18 cellular contexts compared by ENCODE assay signal in genomic region chr11:36367806-36368680, GRCh38.
DNase-seq lines count a peak whose midpoint lies in the region; ATAC-seq, FAIRE-seq and TF ChIP-seq lines count a peak whose summit lies in the region.
"Had no signal": no experiment of that assay in that cellular context is flagged by ENCODE, and none has a peak within 500 bp of the region (broad histone marks: within the 10 kb centered on the region; RNA-seq: fewer than 3 reads in every experiment).

No MANE protein-coding gene starts in this region.

- peaks cover 5% of the 10 kb centered on the region for H3K4me1 Mint-ChIP-seq in activated naive CD8-positive, alpha-beta T cell treated with anti-CD3 and anti-CD28 coated beads, Interleukin-2, amount 50 U/mL, for 24 hours
- H3K4me1 Mint-ChIP-seq in activated naive CD8-positive, alpha-beta T cell treated with anti-CD3 and anti-CD28 coated beads for 36 hours, result peaks cover 3% of the 10 kb centered on the region
- peaks cover 36% of the 10 kb centered on the region for H3K4me1 Mint-ChIP-seq in astrocyte (ENCODE audit: low read depth, unreplicated experiment)

- H3K36me3 Mint-ChIP-seq in activated naive CD8-positive, alpha-beta T cell treated with anti-CD3 and anti-CD28 coated beads, Interleukin-2, amount 50 U/mL, for 24 hours (ENCODE audit: low read depth), result no peaks in the 10 kb centered on the region
- H3K36me3 Mint-ChIP-seq in activated naive CD8-positive, alpha-beta T cell treated with anti-CD3 and anti-CD28 coated beads for 36 hours, result no peaks in the 10 kb centered on the region
- H3K36me3 Mint-ChIP-seq in astrocyte (ENCODE audit: low read depth, unreplicated experiment), result no peaks in the 10 kb centered on the region
- H3K36me3 Mint-ChIP-seq: CD8-positive, alpha-beta T cell had no signal

- no peak overlapping the region for H3K56ac ChIP-seq in mesendoderm (ENCODE audit: low read length)

- H3K27ac Mint-ChIP-seq in activated naive CD8-positive, alpha-beta T cell treated with anti-CD3 and anti-CD28 coated beads, Interleukin-2, amount 50 U/mL, for 24 hours, result peak overlapping the region; percentile 3
- no peak overlapping the region for H3K27ac Mint-ChIP-seq in activated naive CD8-positive, alpha-beta T cell treated with anti-CD3 and anti-CD28 coated beads for 36 hours
- H3K27ac Mint-ChIP-seq in astrocyte (ENCODE audit: unreplicated experiment), result peak overlapping the region; percentile 35
- H3K27ac Mint-ChIP-seq: CD8-positive, alpha-beta T cell had no signal

- H3F3A ChIP-seq in GM23248 (ENCODE audit: insufficient read depth), result peaks cover 15% of the 10 kb centered on the region

- no peaks in the 10 kb centered on the region for H3K9me3 Mint-ChIP-seq in activated naive CD8-positive, alpha-beta T cell treated with anti-CD3 and anti-CD28 coated beads, Interleukin-2, amount 50 U/mL, for 24 hours
- H3K9me3 Mint-ChIP-seq in activated naive CD8-positive, alpha-beta T cell treated with anti-CD3 and anti-CD28 coated beads for 36 hours, result no peaks in the 10 kb centered on the region
- H3K9me3 Mint-ChIP-seq in astrocyte (ENCODE audit: unreplicated experiment), result peaks cover 2% of the 10 kb centered on the region
- H3K9me3 Mint-ChIP-seq: CD8-positive, alpha-beta T cell had no signal

- H3K18ac ChIP-seq in mesendoderm (ENCODE audit: low read length), result peak overlapping the region; percentile 5

- TF ChIP-seq POLR2A in testis (IDR thresholded peaks at IDR 0.05), result no peak

- H2BK15ac ChIP-seq in mesendoderm (replicated peaks; ENCODE audit: low read depth), result no peak overlapping the region

- H3K79me2 ChIP-seq in astrocyte (ENCODE audit: insufficient read depth, low read length) (no peaks in the 10 kb centered on the region), mesendoderm (ENCODE audit: control insufficient read depth, insufficient read depth, low read length) (no peaks in the 10 kb centered on the region), GM23248 (ENCODE audit: insufficient read depth) (no peaks in the 10 kb centered on the region)

- no peak for DNase-seq in activated naive CD8-positive, alpha-beta T cell treated with anti-CD3 and anti-CD28 coated beads, Interleukin-2, amount 50 U/mL, for 24 hours
- DNase-seq in activated naive CD8-positive, alpha-beta T cell treated with anti-CD3 and anti-CD28 coated beads for 36 hours, result no peak
- DNase-seq in astrocyte (ENCODE audit: low read depth) (peak; percentile 45), mesendoderm (no peak), KG1 (lab: John Stamatoyannopoulos, UW) (no peak), GM23248 (no peak), testis (no peak)
- DNase-seq in stimulated activated naive CD4-positive, alpha-beta T cell treated with Interleukin-2 at 50 U/mL for 16 hours (lab: John Stamatoyannopoulos, UW), result no peak
- DNase-seq: 8988T; CD8-positive, alpha-beta T cell; GDM1; NCI-H1417; NCI-H1930; NCI-H510A; NCI-H82; PC-3 had no signal

- H3K4me2 ChIP-seq in astrocyte (ENCODE audit: low read length) (no peak overlapping the region), mesendoderm (ENCODE audit: low read length) (no peak overlapping the region), GM23248 (ENCODE audit: unreplicated experiment) (no peak overlapping the region)

- H2BK120ac ChIP-seq in mesendoderm (ENCODE audit: low read depth, low read length), result no peak overlapping the region

- WGBS in mesendoderm (ENCODE audit: extremely low coverage, insufficient coverage, low lambda C conversion rate), result 100% methylated on average over 3 of the region's 9 CpGs
- WGBS in GM23248 (ENCODE audit: low coverage in 1 of 2, low lambda C conversion rate in 2 of 2, missing lambda C conversion rate in 2 of 2), 2 experiments, result 83 to 89% methylated on average over 9 of the region's 9 CpGs
- 56 to 67% methylated on average over 9 of the region's 9 CpGs for WGBS in testis, 2 donors

- H3K36me3 ChIP-seq in astrocyte (ENCODE audit: insufficient read depth, low read length) (no peaks in the 10 kb centered on the region), mesendoderm (ENCODE audit: control insufficient read depth, insufficient read depth, low read length) (no peaks in the 10 kb centered on the region), GM23248 (ENCODE audit: low read depth) (no peaks in the 10 kb centered on the region), testis (ENCODE audit: low read depth, missing control alignments) (no peaks in the 10 kb centered on the region)

- H3K9me2 ChIP-seq in GM23248 (ENCODE audit: insufficient read depth), result no peaks in the 10 kb centered on the region

- no peaks in the 10 kb centered on the region for H4K20me1 ChIP-seq in astrocyte (ENCODE audit: insufficient read depth, low read length)
- H4K20me1 ChIP-seq in GM23248 (ENCODE audit: insufficient read depth), result no peaks in the 10 kb centered on the region

- H3K4me3 Mint-ChIP-seq in activated naive CD8-positive, alpha-beta T cell treated with anti-CD3 and anti-CD28 coated beads, Interleukin-2, amount 50 U/mL, for 24 hours, result no peak overlapping the region
- no peak overlapping the region for H3K4me3 Mint-ChIP-seq in activated naive CD8-positive, alpha-beta T cell treated with anti-CD3 and anti-CD28 coated beads for 36 hours
- no peak overlapping the region for H3K4me3 Mint-ChIP-seq in astrocyte (ENCODE audit: unreplicated experiment)
- H3K4me3 Mint-ChIP-seq: CD8-positive, alpha-beta T cell had no signal

- H2BK5ac ChIP-seq in mesendoderm (ENCODE audit: low read length), result no peak overlapping the region

- intact Hi-C loops in testis (cut with DNase I; ENCODE audit: low total_unique reads), result no loop called here

- H2AK5ac ChIP-seq in mesendoderm (ENCODE audit: low read length), result no peak overlapping the region

- TF ChIP-seq CTCF in astrocyte (IDR thresholded peaks at IDR 0.05; ENCODE audit: insufficient read depth, low read depth, low read length) (no peak), testis (IDR thresholded peaks at IDR 0.05) (no peak)

- no peak overlapping the region for H3K23ac ChIP-seq in mesendoderm (ENCODE audit: low read length)

- no peaks in the 10 kb centered on the region for H3K79me1 ChIP-seq in mesendoderm (ENCODE audit: low read length)

- H2AFZ ChIP-seq in astrocyte (ENCODE audit: low read depth, low read length) (no peak overlapping the region), GM23248 (no peak overlapping the region)

- no peak overlapping the region for H3K9ac ChIP-seq in astrocyte (ENCODE audit: low read length)
- no peak overlapping the region for H3K9ac ChIP-seq in mesendoderm (ENCODE audit: low read length)
- no peak overlapping the region for H3K9ac ChIP-seq in GM23248

- no peak overlapping the region for H3K27ac ChIP-seq in astrocyte (ENCODE audit: low read depth, low read length)
- H3K27ac ChIP-seq in mesendoderm (ENCODE audit: low read depth, low read length), result no peak overlapping the region
- no peak overlapping the region for H3K27ac ChIP-seq in GM23248
- no peak overlapping the region for H3K27ac ChIP-seq in testis

- H3K9me3 ChIP-seq in astrocyte (ENCODE audit: insufficient read depth, low read depth, low read length) (no peaks in the 10 kb centered on the region), GM23248 (ENCODE audit: low read depth) (no peaks in the 10 kb centered on the region), testis (no peaks in the 10 kb centered on the region)

- no peak for ATAC-seq in activated naive CD8-positive, alpha-beta T cell treated with anti-CD3 and anti-CD28 coated beads, Interleukin-2, amount 50 U/mL, for 24 hours
- ATAC-seq: CD8-positive, alpha-beta T cell; GM12878; PC-3 had no signal

- no peak for FAIRE-seq in astrocyte (lab: Jason Lieb, UNC)
- FAIRE-seq: GM12878, H1 had no signal

- H3K4me3 ChIP-seq in astrocyte (ENCODE audit: insufficient read depth, low read depth, low read length) (no peak overlapping the region), mesendoderm (ENCODE audit: low read length) (no peak overlapping the region), GM23248 (no peak overlapping the region), testis (no peak overlapping the region)
- H3K4me3 ChIP-seq: GM12878 had no signal

- no peak overlapping the region for H3K4ac ChIP-seq in mesendoderm (ENCODE audit: low read depth, low read length)

- peaks cover 26% of the 10 kb centered on the region for H3K4me1 ChIP-seq in astrocyte (ENCODE audit: insufficient read depth, low read length)
- H3K4me1 ChIP-seq in mesendoderm (ENCODE audit: control insufficient read depth, low read depth, low read length), result peaks cover 11% of the 10 kb centered on the region
- peaks cover 15% of the 10 kb centered on the region for H3K4me1 ChIP-seq in GM23248 (ENCODE audit: insufficient read depth)
- no peaks in the 10 kb centered on the region for H3K4me1 ChIP-seq in testis

- in situ Hi-C loops in GM23248 (cut with MboI), result no loop called here

- H3K27me3 Mint-ChIP-seq in activated naive CD8-positive, alpha-beta T cell treated with anti-CD3 and anti-CD28 coated beads, Interleukin-2, amount 50 U/mL, for 24 hours, result peaks cover 48% of the 10 kb centered on the region
- peaks cover 79% of the 10 kb centered on the region for H3K27me3 Mint-ChIP-seq in activated naive CD8-positive, alpha-beta T cell treated with anti-CD3 and anti-CD28 coated beads for 36 hours
- no peaks in the 10 kb centered on the region for H3K27me3 Mint-ChIP-seq in astrocyte (ENCODE audit: low read depth, unreplicated experiment)

- H3K27me3 ChIP-seq in astrocyte (ENCODE audit: insufficient read depth, low read length) (no peaks in the 10 kb centered on the region), mesendoderm (ENCODE audit: insufficient read depth, low read length, poor library complexity) (no peaks in the 10 kb centered on the region), GM23248 (replicated peaks; ENCODE audit: insufficient read depth) (no peaks in the 10 kb centered on the region), testis (no peaks in the 10 kb centered on the region)

- no peak overlapping the region for H4K8ac ChIP-seq in mesendoderm (ENCODE audit: low read depth, low read length)

- no peak overlapping the region for H4K5ac ChIP-seq in mesendoderm (ENCODE audit: low read length)
